11 cellular contexts compared by ENCODE assay signal in the genomic region with DNA sequence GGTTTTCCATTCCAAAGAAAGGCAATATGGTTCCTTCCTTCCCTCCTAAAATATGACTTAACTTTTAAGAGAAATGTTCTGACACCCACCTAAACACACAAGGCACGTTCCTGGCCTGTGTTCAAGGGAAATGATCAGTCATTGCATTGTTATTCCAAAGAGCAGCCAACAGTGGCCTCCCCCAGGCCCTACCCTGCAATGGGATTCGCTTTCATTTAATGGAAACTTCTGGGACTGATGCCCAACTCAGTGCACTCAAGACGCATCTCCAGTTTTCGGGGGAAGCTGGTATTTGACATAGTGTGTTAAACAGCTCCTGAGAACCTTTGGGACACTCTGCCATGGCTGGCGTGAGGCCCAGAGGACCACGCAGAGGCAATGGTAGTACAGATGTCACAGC.
DNase-seq lines count a peak whose midpoint lies in the region; ATAC-seq lines count a peak whose summit lies in the region.
"Had no signal": no experiment of that assay in that cellular context is flagged by ENCODE, and none has a peak within 500 bp of the region (broad histone marks: within the 10 kb centered on the region; RNA-seq: fewer than 3 reads in every experiment).

No MANE protein-coding gene starts in this region.

- ATAC-seq in GM19324 (IDR thresholded peaks at IDR 0.05; ENCODE audit: low FRiP score, unreplicated experiment), result no peak
- ATAC-seq: mucosa of descending colon, T-cell had no signal

- DNase-seq in EH (ENCODE audit: low read depth) (peak; percentile 95), M059J (ENCODE audit: low read depth) (peak; percentile 81), dermis microvascular lymphatic vessel endothelial cell (ENCODE audit: low read depth in 2 of 2) (peak; percentile 92), pulmonary artery endothelial cell (ENCODE audit: low read depth, low spot score) (peak; percentile 80), NCI-H2081 treated with DMSO at 0.1 percent for 48 hours (lab: John Stamatoyannopoulos, UW) (no peak), COLO829 (ENCODE audit: low spot score) (no peak)
- DNase-seq: mucosa of descending colon, NCI-H1436 treated with DMSO at 0.1 percent for 48 hours, small intestine, T-cell had no signal

Comparison
In these comparisons a context has a peak if more than half of its experiments do, and no peak if none do; other contexts are left out.
1. DNase-seq: peak in EH (single experiment), M059J (single experiment), dermis microvascular lymphatic vessel endothelial cell (2 of 2) and pulmonary artery endothelial cell (single experiment); none in NCI-H2081 treated with DMSO at 0.1 percent for 48 hours (single experiment) and COLO829 (single experiment).